22 cellular contexts compared by ENCODE assay signal in the genomic region with DNA sequence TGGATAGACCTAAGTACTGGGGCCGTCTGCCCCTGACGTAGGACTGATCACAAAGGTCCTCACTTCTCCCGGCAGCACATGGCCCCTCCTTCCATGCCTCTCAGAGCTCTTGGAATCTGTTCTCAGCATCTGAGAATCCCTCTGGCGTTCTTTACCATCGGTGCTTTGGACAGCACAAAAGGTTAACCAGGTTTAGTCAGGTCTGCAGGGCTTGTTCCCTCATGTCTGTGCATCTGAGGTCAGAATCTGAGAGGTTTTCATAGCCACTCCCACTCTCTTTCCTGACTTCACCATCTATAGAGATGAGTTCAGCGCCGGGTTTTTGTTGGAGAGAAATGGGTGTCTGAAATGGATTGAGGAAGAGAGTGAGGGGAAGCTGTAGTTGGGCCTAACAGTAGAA.
"Had no signal": no experiment of that assay in that cellular context is flagged by ENCODE, and none has a peak within 500 bp of the region (broad histone marks: within the 10 kb centered on the region; RNA-seq: fewer than 3 reads in every experiment).

No MANE protein-coding gene starts in this region.

- H3K9me3 ChIP-seq: ascending aorta, right atrium auricular region, tibial nerve had no signal

- H3K9me3 Mint-ChIP-seq: activated B cell treated with CpG ODN at 0.5 μM for 24 hours; activated naive CD8-positive, alpha-beta T cell treated with anti-CD3 and anti-CD28 coated beads, Interleukin-2, amount 50 U/mL, for 24 hours; activated T-cell treated with anti-CD3 and anti-CD28 coated beads, Interleukin-2, amount 50 U/mL, for 72 hours; endodermal cell; nephron had no signal

- ATAC-seq: activated naive CD8-positive, alpha-beta T cell treated with anti-CD3 and anti-CD28 coated beads, Interleukin-2, amount 50 U/mL, for 24 hours; left ventricle myocardium superior had no signal

- DNase-seq: activated B cell treated with CpG ODN at 0.5 μM for 24 hours; activated CD4-positive, alpha-beta T cell treated with anti-CD3 and anti-CD28 coated beads for 48 hours; activated CD8-positive, alpha-beta memory T cell treated with anti-CD3 and anti-CD28 coated beads, Interleukin-2, amount 50 U/mL, for 48 hours; activated gamma-delta T cell treated with Interleukin-2 at 50 U/mL for 16 hours; activated naive CD8-positive, alpha-beta T cell treated with anti-CD3 and anti-CD28 coated beads, Interleukin-2, amount 50 U/mL, for 24 hours; activated T-cell treated with anti-CD3 and anti-CD28 coated beads, Interleukin-2, amount 50 U/mL, for 72 hours; dorsolateral prefrontal cortex; endodermal cell; hippocampal formation; kidney glomerular epithelial cell; left ventricle myocardium superior; mesendoderm; stimulated activated CD4-positive, alpha-beta T cell treated with anti-CD3 and anti-CD28 coated beads, Interleukin-4, amount 100 ng/mL, for 24 hours; stimulated activated naive CD4-positive, alpha-beta T cell treated with Interleukin-2 at 50 U/mL for 16 hours; substantia nigra had no signal

- H3K4me3 ChIP-seq: ascending aorta, dorsolateral prefrontal cortex, right atrium auricular region, skin epidermis, tibial nerve had no signal

- H3K27ac ChIP-seq: ascending aorta, dorsolateral prefrontal cortex, right atrium auricular region, skin epidermis, tibial nerve had no signal

- H3K4me1 ChIP-seq: ascending aorta had no signal

- FAIRE-seq: TTC549 had no signal

- H3K27ac Mint-ChIP-seq: activated B cell treated with CpG ODN at 0.5 μM for 24 hours; activated naive CD8-positive, alpha-beta T cell treated with anti-CD3 and anti-CD28 coated beads, Interleukin-2, amount 50 U/mL, for 24 hours; activated T-cell treated with anti-CD3 and anti-CD28 coated beads, Interleukin-2, amount 50 U/mL, for 72 hours; endodermal cell; progenitor cell of endocrine pancreas had no signal

- H3K27me3 ChIP-seq: ascending aorta, dorsolateral prefrontal cortex, right atrium auricular region, tibial nerve had no signal

- H3K4me3 Mint-ChIP-seq: activated B cell treated with CpG ODN at 0.5 μM for 24 hours; activated naive CD8-positive, alpha-beta T cell treated with anti-CD3 and anti-CD28 coated beads, Interleukin-2, amount 50 U/mL, for 24 hours; activated T-cell treated with anti-CD3 and anti-CD28 coated beads, Interleukin-2, amount 50 U/mL, for 72 hours; endodermal cell; nephron had no signal

- H3K36me3 ChIP-seq: ascending aorta, right atrium auricular region, tibial nerve had no signal
